ENCODE assay signal across 8 cellular contexts in the genomic region with DNA sequence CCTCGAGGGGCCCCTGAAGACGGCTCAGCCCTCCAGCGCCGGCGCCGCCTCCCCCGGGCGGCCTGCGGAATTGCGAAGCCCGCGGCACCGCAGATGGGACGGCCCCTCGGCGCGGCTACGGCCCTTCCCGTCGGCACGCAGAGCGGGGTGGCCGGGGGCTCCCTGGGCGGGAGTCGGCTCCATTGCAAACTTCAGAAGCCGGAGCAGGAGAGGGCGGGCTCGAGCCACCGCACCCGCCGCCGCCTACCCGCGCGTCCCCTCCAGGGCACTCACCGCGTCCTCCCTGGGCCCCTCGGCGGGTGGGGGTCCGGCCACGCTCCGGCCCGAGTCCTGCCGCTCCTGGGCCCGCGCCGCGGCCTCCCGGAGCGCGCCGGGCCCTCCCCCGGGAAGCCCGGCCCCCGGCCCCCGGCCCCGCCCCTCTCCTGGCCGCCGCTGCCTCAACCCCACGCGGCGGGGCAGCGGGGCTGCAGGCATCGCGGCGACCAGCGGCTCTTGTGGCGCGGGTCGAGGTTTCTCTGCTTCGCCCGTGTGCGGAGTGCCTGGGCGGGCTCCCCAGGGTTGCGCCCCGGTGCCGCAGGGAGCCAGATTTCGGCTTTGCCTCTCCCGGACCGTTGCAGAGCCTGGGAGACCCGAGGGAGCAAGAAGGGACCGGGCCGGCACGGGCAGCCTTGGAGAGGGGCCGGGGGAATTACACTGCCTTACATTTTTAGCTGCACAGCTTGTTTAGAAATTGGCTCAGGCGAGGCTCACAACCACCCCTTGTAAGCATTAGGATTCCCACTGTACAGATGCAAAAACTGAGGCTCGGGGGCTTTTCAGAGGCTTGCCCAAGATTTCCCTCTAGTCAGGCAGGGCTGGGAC. TPM values are rescaled to one million over a fixed set of nuclear protein-coding genes. Genes with fewer than 3 reads are reported as not detected.
DNase-seq lines count a peak whose midpoint lies in the region; ATAC-seq and TF ChIP-seq lines count a peak whose summit lies in the region.

A gene (minus strand): TSS at position 359 of the 861 bp plus-strand sequence. CDS start 3,707 bp downstream, outside the sequence.

- H3K9me3 ChIP-seq in DOHH2 (ENCODE audit: control insufficient read depth, insufficient read depth, low read length) (no peaks in the 10 kb centered on the region), HEK293 (ENCODE audit: control insufficient read depth, insufficient read depth, low read depth, low read length) (no peaks in the 10 kb centered on the region), prostate gland (no peaks in the 10 kb centered on the region)

- POLR2A ChIA-PET in HEK293 (lab: Yijun Ruan, JAX) = interaction anchor here (0.6 to 2.8 kb wide), 5 partner anchors 23 to 507 kb away, joined by 3 to 46 read pairs (median 4); a partner anchor contains a TSS

- peak; percentile 64 for TF ChIP-seq POLR2A in prostate gland (IDR thresholded peaks at IDR 0.05)

- no peaks in the 10 kb centered on the region for H3K9me2 ChIP-seq in DOHH2 (replicated peaks; ENCODE audit: control insufficient read depth, low read length)

- CTCF ChIA-PET in HEK293 (lab: Yijun Ruan, JAX) = interaction anchor here (0.7 to 3.8 kb wide), 7 partner anchors 8 to 537 kb away, joined by 3 to 18 read pairs (median 4); a partner anchor contains a TSS

- no peaks in the 10 kb centered on the region for H3F3A ChIP-seq in DOHH2 (ENCODE audit: control insufficient read depth, insufficient read depth)

- H3K4me1 ChIP-seq in DOHH2 (ENCODE audit: control insufficient read depth, low read length) (peaks cover 19% of the 10 kb centered on the region), HEK293 (ENCODE audit: control insufficient read depth, insufficient read depth, low read length) (peaks cover 9% of the 10 kb centered on the region), prostate gland (replicated peaks) (peaks cover 7% of the 10 kb centered on the region)

- intact Hi-C loops in left cardiac atrium (cut with DNase I) (loop anchor here in 1 of 2 donors (5.0 kb wide), 1 partner anchor 71 kb away; a partner anchor contains a TSS), prostate gland (cut with DNase I) (no loop called here)

- H3K4me3 ChIP-seq in DOHH2 (ENCODE audit: low read length) (peak within 1 kb of the TSS; percentile 70), HEK293 (ENCODE audit: low read depth, low read length) (peak within 1 kb of the TSS; percentile 73), prostate gland (peak within 1 kb of the TSS; percentile 91)

- under 1% methylated on average over 65 of the region's 87 CpGs for WGBS in prostate gland

- no peaks in the 10 kb centered on the region for H4K20me1 ChIP-seq in DOHH2 (ENCODE audit: control insufficient read depth, insufficient read depth, low read depth, low read length)

- no peak for TF ChIP-seq CTCF in DOHH2 (IDR thresholded peaks at IDR 0.05; ENCODE audit: low read depth, low read length, poor library complexity, severe bottlenecking)
- no peak for TF ChIP-seq CTCF in HEK293 (tag by site-specific recombination; IDR thresholded peaks at IDR 0.05)
- TF ChIP-seq CTCF in prostate gland (IDR thresholded peaks at IDR 0.05) = peak in 2 of 4 experiments; percentile 33 to 35

- no peak within 1 kb of the TSS for H3K27ac ChIP-seq in DOHH2 (ENCODE audit: low read depth, low read length)
- H3K27ac ChIP-seq in HEK293 (ENCODE audit: extremely low read depth, low read depth, low read length) = peak within 1 kb of the TSS; percentile 72; the same call in 1 of the 2 replicates
- peak within 1 kb of the TSS; percentile 98 for H3K27ac ChIP-seq in angular gyrus (ENCODE audit: low read depth, low read length)
- peak within 1 kb of the TSS; percentile 91 to 94 for H3K27ac ChIP-seq in prostate gland

- peak within 1 kb of the TSS; percentile 79 for H3K4me2 ChIP-seq in DOHH2 (ENCODE audit: low read length)

- ATAC-seq in left cardiac atrium = peak; percentile 69 to 71
- ATAC-seq in GM21367 (IDR thresholded peaks at IDR 0.05; ENCODE audit: unreplicated experiment) = no peak
- ATAC-seq in GM21786 (IDR thresholded peaks at IDR 0.05; ENCODE audit: unreplicated experiment) = no peak

- peak; percentile 52 for DNase-seq in RPMI7951 (ENCODE audit: low read depth)
- DNase-seq in left cardiac atrium = peak; percentile 62
- DNase-seq in prostate gland (ENCODE audit: low spot score) = no peak

- peaks cover 37% of the 10 kb centered on the region for H3K27me3 ChIP-seq in DOHH2 (ENCODE audit: control insufficient read depth, low read length)
- H3K27me3 ChIP-seq in prostate gland (replicated peaks; ENCODE audit: insufficient read depth) = no peaks in the 10 kb centered on the region

- no peaks in the 10 kb centered on the region for H3K36me3 ChIP-seq in DOHH2 (ENCODE audit: control insufficient read depth, low read length)
- H3K36me3 ChIP-seq in HEK293 (ENCODE audit: control insufficient read depth in 2 of 2, insufficient read depth in 1 of 2, low read length in 2 of 2) = peaks cover 0 to 16% of the 10 kb centered on the region in 2 experiments; a peak in 2 of 3 replicates
- peaks cover 0 to under 1% of the 10 kb centered on the region in 2 donors for H3K36me3 ChIP-seq in prostate gland

- H3K79me2 ChIP-seq in DOHH2 (ENCODE audit: control insufficient read depth, low read length) = no peaks in the 10 kb centered on the region

TF ChIP-seq in HEK293, 187 proteins besides CTCF, POLR2A, EP300 and RAD21 (continues in another document):
- TF ChIP-seq ZNF76 (tag by site-specific recombination; IDR thresholded peaks at IDR 0.05; ENCODE audit: borderline replicate concordance, low read depth) = no peak
- TF ChIP-seq, protein P1, sequence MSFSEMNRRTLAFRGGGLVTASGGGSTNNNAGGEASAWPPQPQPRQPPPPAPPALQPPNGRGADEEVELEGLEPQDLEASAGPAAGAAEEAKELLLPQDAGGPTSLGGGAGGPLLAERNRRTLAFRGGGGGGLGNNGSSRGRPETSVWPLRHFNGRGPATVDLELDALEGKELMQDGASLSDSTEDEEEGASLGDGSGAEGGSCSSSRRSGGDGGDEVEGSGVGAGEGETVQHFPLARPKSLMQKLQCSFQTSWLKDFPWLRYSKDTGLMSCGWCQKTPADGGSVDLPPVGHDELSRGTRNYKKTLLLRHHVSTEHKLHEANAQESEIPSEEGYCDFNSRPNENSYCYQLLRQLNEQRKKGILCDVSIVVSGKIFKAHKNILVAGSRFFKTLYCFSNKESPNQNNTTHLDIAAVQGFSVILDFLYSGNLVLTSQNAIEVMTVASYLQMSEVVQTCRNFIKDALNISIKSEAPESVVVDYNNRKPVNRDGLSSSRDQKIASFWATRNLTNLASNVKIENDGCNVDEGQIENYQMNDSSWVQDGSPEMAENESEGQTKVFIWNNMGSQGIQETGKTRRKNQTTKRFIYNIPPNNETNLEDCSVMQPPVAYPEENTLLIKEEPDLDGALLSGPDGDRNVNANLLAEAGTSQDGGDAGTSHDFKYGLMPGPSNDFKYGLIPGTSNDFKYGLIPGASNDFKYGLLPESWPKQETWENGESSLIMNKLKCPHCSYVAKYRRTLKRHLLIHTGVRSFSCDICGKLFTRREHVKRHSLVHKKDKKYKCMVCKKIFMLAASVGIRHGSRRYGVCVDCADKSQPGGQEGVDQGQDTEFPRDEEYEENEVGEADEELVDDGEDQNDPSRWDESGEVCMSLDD (tag by site-specific recombination; IDR thresholded peaks at IDR 0.05) = 0 out of 2 replicates have a peak, but pooled peaks have one; percentile 18
- TF ChIP-seq, protein P2, sequence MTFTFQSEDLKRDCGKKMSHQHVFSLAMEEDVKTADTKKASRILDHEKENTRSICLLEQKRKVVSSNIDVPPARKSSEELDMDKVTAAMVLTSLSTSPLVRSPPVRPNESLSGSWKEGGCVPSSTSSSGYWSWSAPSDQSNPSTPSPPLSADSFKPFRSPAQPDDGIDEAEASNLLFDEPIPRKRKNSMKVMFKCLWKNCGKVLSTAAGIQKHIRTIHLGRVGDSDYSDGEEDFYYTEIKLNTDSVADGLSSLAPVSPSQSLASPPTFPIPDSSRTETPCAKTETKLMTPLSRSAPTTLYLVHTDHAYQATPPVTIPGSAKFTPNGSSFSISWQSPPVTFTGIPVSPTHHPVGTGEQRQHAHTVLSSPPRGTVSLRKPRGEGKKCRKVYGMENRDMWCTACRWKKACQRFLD (tag by site-specific recombination; IDR thresholded peaks at IDR 0.05) = no peak
- no peak for TF ChIP-seq ZNF624 (tag by site-specific recombination; IDR thresholded peaks at IDR 0.05)
- peak; percentile 25; the same call in 1 of the 2 replicates for TF ChIP-seq SP2 (tag by site-specific recombination; IDR thresholded peaks at IDR 0.05)
- TF ChIP-seq, protein P3, sequence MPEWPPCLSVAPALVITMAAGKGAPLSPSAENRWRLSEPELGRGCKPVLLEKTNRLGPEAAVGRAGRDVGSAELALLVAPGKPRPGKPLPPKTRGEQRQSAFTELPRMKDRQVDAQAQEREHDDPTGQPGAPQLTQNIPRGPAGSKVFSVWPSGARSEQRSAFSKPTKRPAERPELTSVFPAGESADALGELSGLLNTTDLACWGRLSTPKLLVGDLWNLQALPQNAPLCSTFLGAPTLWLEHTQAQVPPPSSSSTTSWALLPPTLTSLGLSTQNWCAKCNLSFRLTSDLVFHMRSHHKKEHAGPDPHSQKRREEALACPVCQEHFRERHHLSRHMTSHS (tag by site-specific recombination; IDR thresholded peaks at IDR 0.05) = no peak
- no peak for TF ChIP-seq SCRT2 (tag by site-specific recombination; IDR thresholded peaks at IDR 0.05)
- TF ChIP-seq ZXDB (tag by site-specific recombination; IDR thresholded peaks at IDR 0.05) = no peak
- TF ChIP-seq ZSCAN16 (tag by site-specific recombination; IDR thresholded peaks at IDR 0.05) = no peak
- no peak for TF ChIP-seq GLIS2 (tag by site-specific recombination; IDR thresholded peaks at IDR 0.05)
- no peak for TF ChIP-seq ZNF175 (tag by site-specific recombination; IDR thresholded peaks at IDR 0.05)
- TF ChIP-seq GLIS1 (tag by site-specific recombination; IDR thresholded peaks at IDR 0.05) = peak; percentile 53
- TF ChIP-seq ZBTB20 (tag by site-specific recombination; IDR thresholded peaks at IDR 0.05) = peak; percentile 11; the same call in 1 of the 2 replicates
- TF ChIP-seq RBAK (tag by site-specific recombination; IDR thresholded peaks at IDR 0.05) = no peak
- no peak for TF ChIP-seq ZNF16 (tag by site-specific recombination; IDR thresholded peaks at IDR 0.05; ENCODE audit: low read depth)
- no peak for TF ChIP-seq ZNF555 (tag by site-specific recombination; conservative IDR thresholded peaks at IDR 0.05)
- TF ChIP-seq ZNF776 (tag by site-specific recombination; IDR thresholded peaks at IDR 0.05; ENCODE audit: borderline replicate concordance) = no peak
- TF ChIP-seq ZNF433 (tag by site-specific recombination; IDR thresholded peaks at IDR 0.05; ENCODE audit: low read depth) = no peak

RNA-seq across cellular contexts. Expression of the gene that starts here (rescaled TPM):
- total RNA-seq in RPMI7951 (2014; rRNA removed; shearing (Covaris generic)) = 19.8 and 22.7 TPM in 2 replicates
- total RNA-seq in left cardiac atrium (100 to 1,000 TPM; 108 to 126 TPM), prostate gland (10 to 100 TPM; 38.3 to 92.3 TPM)

Comparison
In these comparisons a context has a peak if more than half of its experiments do, and no peak if none do; other contexts are left out.
1. ATAC-seq: peak in left cardiac atrium (2 of 2); none in GM21367 (single experiment) and GM21786 (single experiment).
2. Peak in every context shown above with its lines, with median percentiles within 50 percentile points of each other: H3K4me3 ChIP-seq.